Comparison of ENCODE assay signal across 12 cellular contexts in genomic region chr3:71456155-71456554, GRCh38.
DNase-seq lines count a peak whose midpoint lies in the region; ATAC-seq, FAIRE-seq and TF ChIP-seq lines count a peak whose summit lies in the region.
"Had no signal": no experiment of that assay in that cellular context is flagged by ENCODE, and none has a peak within 500 bp of the region (broad histone marks: within the 10 kb centered on the region; RNA-seq: fewer than 3 reads in every experiment).

No MANE protein-coding gene starts in this region.

- no peak overlapping the region for H3K9ac ChIP-seq in endothelial cell of umbilical vein (replicated peaks; ENCODE audit: extremely low read depth, insufficient read depth, low read length)

- no peak for DNase-seq in MCF 10A (ENCODE audit: unreplicated experiment)
- DNase-seq in breast epithelium (ENCODE audit: low spot score in 2 of 2) = no peak
- DNase-seq in OCI-LY7 (ENCODE audit: low spot score) = peak; percentile 78
- DNase-seq in endothelial cell of umbilical vein (ENCODE audit: low read depth, low spot score) = peak; percentile 45
- no peak for DNase-seq in upper lobe of right lung
- DNase-seq in ascending aorta (ENCODE audit: low spot score in 2 of 2) = no peak
- DNase-seq in hypothalamus (lab: John Stamatoyannopoulos, UW) = no peak
- DNase-seq: cerebellar nuclear complex, NCI-H1436 had no signal

- peak overlapping the region; percentile 4 for H3K27ac Mint-ChIP-seq in MCF 10A (ENCODE audit: low read depth, unreplicated experiment)

- H3K4me3 ChIP-seq in breast epithelium (peak overlapping the region in 1 of 3 donors; percentile 12), OCI-LY7 (ENCODE audit: low read depth, low read length, poor library complexity, severe bottlenecking) (peak overlapping the region; percentile 63), endothelial cell of umbilical vein (replicated peaks in 1 of 3; ENCODE audit: insufficient read depth in 1 of 3, low read depth in 1 of 3, low read length in 3 of 3) (no peak overlapping the region), upper lobe of right lung (peak overlapping the region; percentile 14), ascending aorta (peak overlapping the region in 1 of 2 donors; percentile 5)
- H3K4me3 ChIP-seq: suprapubic skin had no signal

- FAIRE-seq in endothelial cell of umbilical vein (lab: Jason Lieb, UNC) = no peak
- FAIRE-seq: D721Med had no signal

- no peak overlapping the region for H3K4me3 Mint-ChIP-seq in MCF 10A (ENCODE audit: unreplicated experiment)

- peak overlapping the region; percentile 91 for H3K4me2 ChIP-seq in OCI-LY7 (ENCODE audit: low read length)
- peak overlapping the region; percentile 20 for H3K4me2 ChIP-seq in endothelial cell of umbilical vein (ENCODE audit: insufficient read depth, low read length)

- H2AFZ ChIP-seq in OCI-LY7 (ENCODE audit: low read length) (peak overlapping the region; percentile 33; the same call in 1 of the 2 replicates), endothelial cell of umbilical vein (ENCODE audit: low read depth, low read length) (peak overlapping the region; percentile 56)

- no peaks in the 10 kb centered on the region for H3K36me3 Mint-ChIP-seq in MCF 10A (ENCODE audit: insufficient read depth, unreplicated experiment)

- H3K4me1 ChIP-seq in breast epithelium (peaks cover 0 to 3% of the 10 kb centered on the region in 2 donors), OCI-LY7 (ENCODE audit: insufficient read depth, low read length, poor library complexity, severe bottlenecking) (peaks cover 82% of the 10 kb centered on the region), endothelial cell of umbilical vein (ENCODE audit: control insufficient read depth, extremely low read depth, insufficient read depth, low read length) (peaks cover 8% of the 10 kb centered on the region), upper lobe of right lung (peaks cover 35% of the 10 kb centered on the region), ascending aorta (peaks cover 0 to 9% of the 10 kb centered on the region in 2 donors)

- peaks cover 23% of the 10 kb centered on the region for H3K4me1 Mint-ChIP-seq in MCF 10A (ENCODE audit: insufficient read depth, unreplicated experiment)

- no peaks in the 10 kb centered on the region for H3K9me2 ChIP-seq in OCI-LY7 (ENCODE audit: insufficient read depth, low read length)

- POLR2A ChIA-PET in MCF 10A (lab: Yijun Ruan, JAX) (no interaction called here), OCI-LY7 (lab: Charles Lee) (interaction anchor here (0.6 to 6.0 kb wide), 13 partner anchors 9 to 335 kb away, joined by 3 to 77 read pairs (median 4); no protein-coding TSS in a partner anchor), endothelial cell of umbilical vein (lab: Charles Lee) (interaction anchor here (0.7 kb wide), 1 partner anchor 70 kb away, joined by 3 read pairs; no protein-coding TSS in a partner anchor)

- no peaks in the 10 kb centered on the region for H3K27me3 Mint-ChIP-seq in MCF 10A (ENCODE audit: insufficient read depth, unreplicated experiment)

- dilution Hi-C loops in endothelial cell of umbilical vein (cut with MboI; ENCODE audit: extremely low pct_ligation_motif_present, low sequenced_read_pairs) = no loop called here

- H3K9me3 ChIP-seq in breast epithelium (no peaks in the 10 kb centered on the region), OCI-LY7 (ENCODE audit: low read length) (no peaks in the 10 kb centered on the region), endothelial cell of umbilical vein (replicated peaks; ENCODE audit: control insufficient read depth, insufficient read depth, low read length) (no peaks in the 10 kb centered on the region), upper lobe of right lung (no peaks in the 10 kb centered on the region), ascending aorta (no peaks in the 10 kb centered on the region)
- H3K9me3 ChIP-seq: suprapubic skin had no signal

- intact Hi-C loops in MCF 10A (cut with micrococcal nuclease) = no loop called here
- intact Hi-C loops in breast epithelium (cut with DNase I; ENCODE audit: low total_unique reads) = no loop called here
- intact Hi-C loops in OCI-LY7 (cut with micrococcal nuclease; ENCODE audit: unreplicated experiment) = loop anchor here (1.0 to 5.0 kb wide), 3 partner anchors 34 to 124 kb away; no protein-coding TSS in a partner anchor
- intact Hi-C loops in endothelial cell of umbilical vein (cut with micrococcal nuclease) = no loop called here
- intact Hi-C loops in upper lobe of right lung (cut with DNase I) = no loop called here
- intact Hi-C loops in ascending aorta (cut with DNase I) = no loop called here

- TF ChIP-seq POLR2A in breast epithelium (IDR thresholded peaks at IDR 0.05) (no peak), endothelial cell of umbilical vein (IDR thresholded peaks at IDR 0.05; ENCODE audit: low read depth, low read length) (no peak)

- TF ChIP-seq CTCF in MCF 10A (IDR thresholded peaks at IDR 0.05; ENCODE audit: unreplicated experiment) (no peak), breast epithelium (IDR thresholded peaks at IDR 0.05) (no peak), OCI-LY7 (conservative IDR thresholded peaks at IDR 0.05; ENCODE audit: low read length) (peak; percentile 60), endothelial cell of umbilical vein (IDR thresholded peaks at IDR 0.05; ENCODE audit: extremely low read depth in 1 of 2, insufficient read depth in 1 of 2, low read depth in 1 of 2, low read length in 2 of 2) (peak in 1 of 2 donors; percentile 1), upper lobe of right lung (IDR thresholded peaks at IDR 0.05) (no peak), ascending aorta (IDR thresholded peaks at IDR 0.05) (no peak)

- no peaks in the 10 kb centered on the region for H3K9me1 ChIP-seq in endothelial cell of umbilical vein (replicated peaks; ENCODE audit: control insufficient read depth, extremely low read depth, insufficient read depth, low read length)

- no peaks in the 10 kb centered on the region for H3K9me3 Mint-ChIP-seq in MCF 10A (ENCODE audit: unreplicated experiment)

- H3K27me3 ChIP-seq in breast epithelium (no peaks in the 10 kb centered on the region), endothelial cell of umbilical vein (ENCODE audit: control insufficient read depth in 2 of 2, insufficient read depth in 2 of 2, low read length in 2 of 2) (no peaks in the 10 kb centered on the region), upper lobe of right lung (no peaks in the 10 kb centered on the region), ascending aorta (no peaks in the 10 kb centered on the region)
- H3K27me3 ChIP-seq: suprapubic skin had no signal

- H3K79me2 ChIP-seq in OCI-LY7 (ENCODE audit: insufficient read depth, low read depth, low read length) = peaks cover 79% of the 10 kb centered on the region
- H3K79me2 ChIP-seq in endothelial cell of umbilical vein (ENCODE audit: control insufficient read depth, insufficient read depth, low read length) = no peaks in the 10 kb centered on the region

- H3K27ac ChIP-seq in breast epithelium = peak overlapping the region in 1 of 2 donors; percentile 25
- H3K27ac ChIP-seq in OCI-LY7 (ENCODE audit: low read depth, low read length, poor library complexity, severe bottlenecking) = peak overlapping the region; percentile 92
- H3K27ac ChIP-seq in endothelial cell of umbilical vein (ENCODE audit: insufficient read depth, low read depth, low read length) = no peak overlapping the region
- H3K27ac ChIP-seq in upper lobe of right lung = peak overlapping the region; percentile 6
- H3K27ac ChIP-seq in ascending aorta = no peak overlapping the region
- H3K27ac ChIP-seq: suprapubic skin had no signal

- no peaks in the 10 kb centered on the region for H4K20me1 ChIP-seq in OCI-LY7 (ENCODE audit: insufficient read depth, low read length)
- H4K20me1 ChIP-seq in endothelial cell of umbilical vein (replicated peaks; ENCODE audit: control insufficient read depth, extremely low read depth, insufficient read depth, low read length) = no peaks in the 10 kb centered on the region

- BruUV-seq in MCF 10A (replicated peaks; lab: Mats Ljungman, UMichigan) = no TSS peak
- BruUV-seq in OCI-LY7 (replicated peaks; lab: Mats Ljungman, UMichigan) = no TSS peak
- no TSS peak for BruUV-seq in endothelial cell of umbilical vein (replicated peaks; lab: Mats Ljungman, UMichigan)

- CTCF ChIA-PET in MCF 10A (lab: Yijun Ruan, JAX) (interaction anchor here (0.6 to 0.9 kb wide), 3 partner anchors 42 to 380 kb away, joined by 3 to 4 read pairs (median 4); no protein-coding TSS in a partner anchor), OCI-LY7 (lab: Charles Lee; ENCODE audit: unreplicated experiment) (interaction anchor here (0.7 kb wide), 1 partner anchor 13 kb away, joined by 3 read pairs; no protein-coding TSS in a partner anchor), endothelial cell of umbilical vein (lab: Charles Lee) (interaction anchor here (0.7 to 1.0 kb wide), 2 partner anchors 58 to 67 kb away, joined by 3 read pairs; no protein-coding TSS in a partner anchor)

- H3K36me3 ChIP-seq in breast epithelium = no peaks in the 10 kb centered on the region
- H3K36me3 ChIP-seq in OCI-LY7 (ENCODE audit: insufficient read depth, low read length) = peaks cover 7% of the 10 kb centered on the region; the same call in 1 of the 2 replicates
- no peaks in the 10 kb centered on the region for H3K36me3 ChIP-seq in endothelial cell of umbilical vein (ENCODE audit: control insufficient read depth in 2 of 2, extremely low read depth in 1 of 2, insufficient read depth in 2 of 2, low read length in 2 of 2)
- H3K36me3 ChIP-seq in upper lobe of right lung = no peaks in the 10 kb centered on the region
- H3K36me3 ChIP-seq in ascending aorta = no peaks in the 10 kb centered on the region
- H3K36me3 ChIP-seq: suprapubic skin had no signal

- ATAC-seq in upper lobe of right lung (no peak), HG02885 (IDR thresholded peaks at IDR 0.05; ENCODE audit: poor library complexity, unreplicated experiment) (no peak)

TF ChIP-seq in endothelial cell of umbilical vein, 7 proteins besides CTCF, POLR2A, EP300 and RAD21:
- no peak for TF ChIP-seq JUN (IDR thresholded peaks at IDR 0.05; ENCODE audit: borderline replicate concordance, insufficient read depth, insufficient read length, low read depth)
- TF ChIP-seq MYC (IDR thresholded peaks at IDR 0.05; ENCODE audit: low read depth, low read length) = no peak
- TF ChIP-seq MAX (IDR thresholded peaks at IDR 0.05; ENCODE audit: insufficient read depth, insufficient read length) = no peak
- TF ChIP-seq GATA2 (IDR thresholded peaks at IDR 0.05; ENCODE audit: insufficient read depth, insufficient read length, low read depth, low read length) = no peak
- no peak for TF ChIP-seq FOS (IDR thresholded peaks at IDR 0.05; ENCODE audit: borderline replicate concordance, insufficient read depth, low read length)
- no peak for TF ChIP-seq EZH2 (IDR thresholded peaks at IDR 0.05; ENCODE audit: borderline replicate concordance, low read depth, low read length, severe bottlenecking)
- no peak for TF ChIP-seq POLR2AphosphoS5 (IDR thresholded peaks at IDR 0.05; ENCODE audit: insufficient read depth, low read depth, low read length)

Comparison
In these comparisons a context has a peak if more than half of its experiments do, and no peak if none do; other contexts are left out.
1. DNase-seq: peak in OCI-LY7 (single experiment) and endothelial cell of umbilical vein (single experiment); none in MCF 10A (single experiment), breast epithelium (0 of 2), upper lobe of right lung (single experiment), ascending aorta (0 of 2) and hypothalamus (0 of 51).
2. H3K27ac ChIP-seq: peak in OCI-LY7 (single experiment) and upper lobe of right lung (single experiment); none in endothelial cell of umbilical vein (single experiment) and ascending aorta (0 of 2).
3. H3K4me3 ChIP-seq: peak in OCI-LY7 (single experiment) and upper lobe of right lung (single experiment); none in endothelial cell of umbilical vein (0 of 3).